8 cellular contexts compared by ENCODE assay signal in genomic region chr19:47745010-47745901, GRCh38. TPM values are rescaled to one million over a fixed set of nuclear protein-coding genes. Genes with fewer than 3 reads are reported as not detected.
DNase-seq lines count a peak whose midpoint lies in the region; ATAC-seq, FAIRE-seq and TF ChIP-seq lines count a peak whose summit lies in the region.

NOP53 (plus strand) TSS chr19:47745546; CDS start chr19:47745560, 14 bp downstream.

- H3K9me3 ChIP-seq in Caco-2: no peaks in the 10 kb centered on the region
- H3K9me3 ChIP-seq in OCI-LY3 (ENCODE audit: insufficient read depth, low read length): no peaks in the 10 kb centered on the region

- H2AFZ ChIP-seq in OCI-LY3 (ENCODE audit: low read depth, low read length): peak within 1 kb of the TSS; percentile 77

- H3K4me3 ChIP-seq in Caco-2 (ENCODE audit: low read depth, low read length) (peak within 1 kb of the TSS; percentile 69), OCI-LY3 (ENCODE audit: low read length) (peak within 1 kb of the TSS; percentile 86)

- H3K27me3 ChIP-seq in Caco-2 (replicated peaks; ENCODE audit: control insufficient read depth, insufficient read depth, low read length): no peaks in the 10 kb centered on the region
- H3K27me3 ChIP-seq in OCI-LY3 (ENCODE audit: low read depth, low read length): no peaks in the 10 kb centered on the region

- no peaks in the 10 kb centered on the region for H3K27me3 Mint-ChIP-seq in Caco-2 (ENCODE audit: insufficient read depth, unreplicated experiment)
- H3K27me3 Mint-ChIP-seq in mesothelial cell of epicardium (ENCODE audit: low read depth): no peaks in the 10 kb centered on the region

- peaks cover 45% of the 10 kb centered on the region for H3K36me3 Mint-ChIP-seq in Caco-2 (ENCODE audit: insufficient read depth, unreplicated experiment)
- peaks cover 23% of the 10 kb centered on the region for H3K36me3 Mint-ChIP-seq in mesothelial cell of epicardium

- peak within 1 kb of the TSS; percentile 90 for H3K9ac ChIP-seq in OCI-LY3 (ENCODE audit: low read length)

- H3K27ac Mint-ChIP-seq in Caco-2 (ENCODE audit: unreplicated experiment) (peak within 1 kb of the TSS; percentile 99), mesothelial cell of epicardium (peak within 1 kb of the TSS; percentile 99)

- peak within 1 kb of the TSS; percentile 92 for H3K4me3 Mint-ChIP-seq in Caco-2 (ENCODE audit: unreplicated experiment)
- H3K4me3 Mint-ChIP-seq in mesothelial cell of epicardium: peak within 1 kb of the TSS; percentile 99

- peaks cover 14% of the 10 kb centered on the region; the same call in 1 of the 2 replicates for H4K20me1 ChIP-seq in OCI-LY3 (ENCODE audit: insufficient read depth, low read length)

- POLR2A ChIA-PET in Caco-2 (lab: Charles Lee): interaction anchor here (0.6 to 1.2 kb wide), 2 partner anchors 9 to 21 kb away, joined by 3 to 5 read pairs; no protein-coding TSS in a partner anchor

- no peaks in the 10 kb centered on the region for H3K9me3 Mint-ChIP-seq in Caco-2 (ENCODE audit: unreplicated experiment)
- H3K9me3 Mint-ChIP-seq in mesothelial cell of epicardium: no peaks in the 10 kb centered on the region

- H3K79me2 ChIP-seq in OCI-LY3 (ENCODE audit: low read length): peaks cover 47% of the 10 kb centered on the region

- DNase-seq in Caco-2: peak; percentile 97
- peak; percentile 99 for DNase-seq in HuH-7.5 (ENCODE audit: low spot score)
- DNase-seq in activated CD8-positive, alpha-beta memory T cell treated with anti-CD3 and anti-CD28 coated beads, Interleukin-2, amount 50 U/mL, for 4 hours: peak; percentile 96
- DNase-seq in mesothelial cell of epicardium (ENCODE audit: low spot score in 2 of 2, unreplicated experiment in 2 of 2): peak; percentile 95 to 97
- DNase-seq in stimulated activated CD8-positive, alpha-beta memory T cell treated with anti-CD3 and anti-CD28 coated beads, Interleukin-15, amount 100 ng/mL, for 4 hours (ENCODE audit: low read depth in 2 of 2): peak; percentile 91 to 94

- peak within 1 kb of the TSS; percentile 84 for H3K4me2 ChIP-seq in OCI-LY3 (ENCODE audit: low read length)

- CTCF ChIA-PET in Caco-2 (lab: Charles Lee): interaction anchor here (1.0 to 3.8 kb wide), 2 partner anchors 33 to 308 kb away, joined by 5 to 43 read pairs; partner anchors contain the start of gene EHD2

- H3K36me3 ChIP-seq in Caco-2 (ENCODE audit: control insufficient read depth, insufficient read depth, low read length): peaks cover 4% of the 10 kb centered on the region; the same call in 1 of the 2 replicates
- H3K36me3 ChIP-seq in OCI-LY3 (replicated peaks; ENCODE audit: low read depth, low read length): peaks cover 29% of the 10 kb centered on the region

- intact Hi-C loops in Caco-2 (cut with micrococcal nuclease; ENCODE audit: unreplicated experiment): loop anchor here (1.0 kb wide), 2 partner anchors 16 to 44 kb away; no protein-coding TSS in a partner anchor

- peak within 1 kb of the TSS; percentile 81 for H3K27ac ChIP-seq in OCI-LY3 (ENCODE audit: low read length)

- TF ChIP-seq CTCF in Caco-2 (IDR thresholded peaks at IDR 0.05; ENCODE audit: insufficient read depth in 1 of 2, low read depth in 1 of 2, low read length in 1 of 2, severe bottlenecking in 1 of 2, unreplicated experiment in 1 of 2): no peak
- no peak for TF ChIP-seq CTCF in OCI-LY3 (IDR thresholded peaks at IDR 0.05; ENCODE audit: low read depth, low read length)
- no peak for TF ChIP-seq CTCF in mesothelial cell of epicardium (IDR thresholded peaks at IDR 0.05; ENCODE audit: unreplicated experiment)

- H3K4me1 Mint-ChIP-seq in Caco-2 (ENCODE audit: low read depth, unreplicated experiment): peaks cover 5% of the 10 kb centered on the region
- peaks cover 21% of the 10 kb centered on the region for H3K4me1 Mint-ChIP-seq in mesothelial cell of epicardium

- peaks cover 4% of the 10 kb centered on the region; the same call in 1 of the 2 replicates for H3K4me1 ChIP-seq in Caco-2
- peaks cover 32% of the 10 kb centered on the region for H3K4me1 ChIP-seq in OCI-LY3 (ENCODE audit: low read length)

- peak; percentile 88 for FAIRE-seq in endometrium (lab: Jason Lieb, UNC)

- peak; percentile 73 for ATAC-seq in GM21447 (IDR thresholded peaks at IDR 0.05; ENCODE audit: unreplicated experiment)

- TSS peak; percentile 84 for BruUV-seq in Caco-2 (replicated peaks; lab: Mats Ljungman, UMichigan)

RNA-seq across cellular contexts. Expression of gene NOP53, which starts in this region (rescaled TPM):
- total RNA-seq in Caco-2 (2022) (347 and 360 TPM in 2 replicates), mesothelial cell of epicardium (290 to 313 TPM (median 310 TPM) in 3 replicates)

Comparison
In these comparisons a context has a peak if more than half of its experiments do, and no peak if none do; other contexts are left out.
1. Peak in every context shown above with its lines: DNase-seq, ATAC-seq, H3K4me3 ChIP-seq and H3K27ac ChIP-seq.